In genomic region chr17:6381052-6381451, GRCh38 we compare ENCODE assay signal across 38 cellular contexts. TPM values are rescaled to one million over a fixed set of nuclear protein-coding genes. Genes with fewer than 3 reads are reported as not detected.
DNase-seq lines count a peak whose midpoint lies in the region; ATAC-seq, FAIRE-seq and TF ChIP-seq lines count a peak whose summit lies in the region.
"Had no signal": no experiment of that assay in that cellular context is flagged by ENCODE, and none has a peak within 500 bp of the region (broad histone marks: within the 10 kb centered on the region; RNA-seq: fewer than 3 reads in every experiment).

No MANE protein-coding gene starts in this region.

- no peaks in the 10 kb centered on the region for H3K79me2 ChIP-seq in SK-N-SH (ENCODE audit: insufficient read depth)
- no peaks in the 10 kb centered on the region for H3K79me2 ChIP-seq in PC-3 (ENCODE audit: low read length)
- H3K79me2 ChIP-seq: hepatocyte had no signal

- DNase-seq in SK-N-SH (no peak), PC-3 (peak; percentile 77), bronchial epithelial cell (ENCODE audit: low read depth) (peak; percentile 16), NCI-H2227 (lab: John Stamatoyannopoulos, UW; ENCODE audit: unreplicated experiment) (no peak), coronary artery (ENCODE audit: low spot score) (no peak)
- DNase-seq in stimulated activated CD4-positive, alpha-beta T cell treated with anti-CD3 and anti-CD28 coated beads, Interleukin-4, amount 100 ng/mL, for 24 hours, result no peak
- DNase-seq: activated CD4-positive, alpha-beta T cell treated with anti-CD3 and anti-CD28 coated beads, Interleukin-2, amount 50 U/mL, for 48 hours; activated naive CD4-positive, alpha-beta T cell treated with anti-CD3 and anti-CD28 coated beads for 36 hours; adrenal gland; AML-193; body of pancreas; CD4-positive, CD25-positive, alpha-beta regulatory T cell; cerebellar nuclear complex; H7; Kasumi-1; left colon; NCI-H1436 treated with DMSO at 0.1 percent for 48 hours; NCI-H2081 treated with DMSO at 0.1 percent for 48 hours; NCI-H446 treated with DMSO at 0.1 percent for 48 hours; NCI-H82; pancreas; retina; small intestine; stimulated activated naive CD4-positive, alpha-beta T cell; T-helper 17 cell; upper lobe of left lung had no signal

- H4K20me1 ChIP-seq in SK-N-SH (ENCODE audit: insufficient read depth) (no peaks in the 10 kb centered on the region), PC-3 (ENCODE audit: low read length) (no peaks in the 10 kb centered on the region)

- H2AFZ ChIP-seq in SK-N-SH (ENCODE audit: low read depth) (no peak overlapping the region), PC-3 (ENCODE audit: low read length) (no peak overlapping the region)
- H2AFZ ChIP-seq: hepatocyte had no signal

- H3K4me3 ChIP-seq in SK-N-SH (ENCODE audit: low read depth in 2 of 2, low read length in 1 of 2), result no peak overlapping the region
- no peak overlapping the region for H3K4me3 ChIP-seq in PC-3 (ENCODE audit: low read length)
- H3K4me3 ChIP-seq in bronchial epithelial cell (ENCODE audit: low read depth, low read length), result no peak overlapping the region
- no peak overlapping the region for H3K4me3 ChIP-seq in coronary artery
- H3K4me3 ChIP-seq: adrenal gland, body of pancreas, esophagus muscularis mucosa, gastroesophageal sphincter, hepatocyte, pancreas, suprapubic skin, upper lobe of left lung had no signal

- H3K4me1 ChIP-seq in SK-N-SH (ENCODE audit: control insufficient read depth in 1 of 2, insufficient read depth in 2 of 2, low read depth in 1 of 2, low read length in 1 of 2) (no peaks in the 10 kb centered on the region), PC-3 (ENCODE audit: insufficient read depth, low read length) (peaks cover 24% of the 10 kb centered on the region)
- H3K4me1 ChIP-seq: adrenal gland, body of pancreas, esophagus muscularis mucosa, gastroesophageal sphincter, pancreas, suprapubic skin, upper lobe of left lung had no signal

- FAIRE-seq in bronchial epithelial cell (lab: Jason Lieb, UNC), result no peak
- FAIRE-seq: D721Med, GM12891, pancreas, small intestine had no signal

- H3K36me3 ChIP-seq in SK-N-SH (replicated peaks in 1 of 2; ENCODE audit: control insufficient read depth in 1 of 2, insufficient read depth in 2 of 2, low read length in 1 of 2) (no peaks in the 10 kb centered on the region), PC-3 (ENCODE audit: low read depth, low read length) (no peaks in the 10 kb centered on the region), bronchial epithelial cell (ENCODE audit: control insufficient read depth, insufficient read depth, low read length) (no peaks in the 10 kb centered on the region)
- H3K36me3 ChIP-seq: adrenal gland, esophagus muscularis mucosa, gastroesophageal sphincter, pancreas, suprapubic skin, upper lobe of left lung had no signal

- H3K9me2 ChIP-seq in SK-N-SH (no peaks in the 10 kb centered on the region), PC-3 (replicated peaks; ENCODE audit: low read length) (no peaks in the 10 kb centered on the region)

- H3K9me3 ChIP-seq in SK-N-SH (no peaks in the 10 kb centered on the region), PC-3 (ENCODE audit: low read length) (no peaks in the 10 kb centered on the region)
- H3K9me3 ChIP-seq: adrenal gland, body of pancreas, pancreas, suprapubic skin, upper lobe of left lung had no signal

- TF ChIP-seq EP300 in SK-N-SH (IDR thresholded peaks at IDR 0.05; ENCODE audit: borderline replicate concordance in 1 of 2, low read depth in 1 of 2, low read length in 1 of 2), result no peak

- POLR2A ChIA-PET in SK-N-SH (lab: Yijun Ruan, JAX) (no interaction called here), PC-3 (lab: Charles Lee; ENCODE audit: unreplicated experiment) (interaction anchor here (0.6 kb wide), 1 partner anchor 16 kb away, joined by 5 read pairs; no protein-coding TSS in a partner anchor)

- H3K27me3 ChIP-seq in SK-N-SH (ENCODE audit: insufficient read depth), result peaks cover 17% of the 10 kb centered on the region; the same call in 1 of the 2 replicates
- H3K27me3 ChIP-seq in PC-3 (ENCODE audit: low read length), result no peaks in the 10 kb centered on the region
- no peaks in the 10 kb centered on the region for H3K27me3 ChIP-seq in bronchial epithelial cell (ENCODE audit: control insufficient read depth, insufficient read depth, low read length)
- H3K27me3 ChIP-seq: adrenal gland, body of pancreas, hepatocyte, upper lobe of left lung had no signal

- H3K9ac ChIP-seq in SK-N-SH, result no peak overlapping the region
- no peak overlapping the region for H3K9ac ChIP-seq in PC-3 (ENCODE audit: low read length)

- H3K27ac ChIP-seq in SK-N-SH (ENCODE audit: low read depth in 2 of 2, low read length in 1 of 2) (0 out of 4 replicates have a peak overlapping the region, but pooled peaks of 1 of the 2 experiments have one; percentile 20), PC-3 (ENCODE audit: low read length) (peak overlapping the region; percentile 49), coronary artery (no peak overlapping the region)
- H3K27ac ChIP-seq: 22Rv1, adrenal gland, body of pancreas, esophagus muscularis mucosa, gastroesophageal sphincter, hepatocyte, pancreas, suprapubic skin, upper lobe of left lung had no signal

- CTCF ChIA-PET in SK-N-SH (lab: Yijun Ruan, JAX) (no interaction called here), PC-3 (lab: Charles Lee) (no interaction called here)

- ATAC-seq in SK-N-SH treated with all-trans-retinoic acid at 6 μM for 48 hours (no peak), PC-3 (peak; percentile 82), HG03045 (IDR thresholded peaks at IDR 0.05; ENCODE audit: unreplicated experiment) (no peak)
- ATAC-seq: activated CD4-positive, CD25-positive, alpha-beta regulatory T cell treated with anti-CD3 and anti-CD28 coated beads, Interleukin-2, amount 50 U/mL, for 24 hours; body of pancreas; gastroesophageal sphincter; left colon; pancreas; T-helper 17 cell had no signal

- intact Hi-C loops in PC-3 (cut with micrococcal nuclease), result no loop called here

- peaks cover 8% of the 10 kb centered on the region for H3F3A ChIP-seq in SK-N-SH (replicated peaks; ENCODE audit: insufficient read depth)
- no peaks in the 10 kb centered on the region for H3F3A ChIP-seq in PC-3 (ENCODE audit: low read length, unreplicated experiment)

- no peak for TF ChIP-seq RAD21 in SK-N-SH (IDR thresholded peaks at IDR 0.05; ENCODE audit: low read length)

- 20% methylated on average over 4 of the region's 4 CpGs for WGBS in SK-N-SH (ENCODE audit: low lambda C conversion rate)

- TF ChIP-seq CTCF in SK-N-SH (IDR thresholded peaks at IDR 0.05) (no peak), PC-3 (conservative IDR thresholded peaks at IDR 0.05; ENCODE audit: low read depth, low read length) (no peak), bronchial epithelial cell (IDR thresholded peaks at IDR 0.05; ENCODE audit: insufficient read depth, low read length, severe bottlenecking) (no peak), coronary artery (IDR thresholded peaks at IDR 0.05) (no peak)

- peak overlapping the region; percentile 36; the same call in 1 of the 2 replicates for H3K4me2 ChIP-seq in SK-N-SH
- peak overlapping the region; percentile 59 for H3K4me2 ChIP-seq in PC-3 (ENCODE audit: low read length)
- H3K4me2 ChIP-seq: hepatocyte had no signal

- BruUV-seq in PC-3 (replicated peaks; lab: Mats Ljungman, UMichigan), result no TSS peak

TF ChIP-seq in SK-N-SH, 30 proteins besides CTCF, POLR2A, EP300 and RAD21 (continues in another document):
- TF ChIP-seq USF2 (IDR thresholded peaks at IDR 0.05; ENCODE audit: borderline replicate concordance, low read depth, low read length) (no peak), JUND (IDR thresholded peaks at IDR 0.05) (peak; percentile 12; the same call in 1 of the 2 replicates), TCF12 (IDR thresholded peaks at IDR 0.05) (peak; percentile 56)
- TF ChIP-seq, protein P1, sequence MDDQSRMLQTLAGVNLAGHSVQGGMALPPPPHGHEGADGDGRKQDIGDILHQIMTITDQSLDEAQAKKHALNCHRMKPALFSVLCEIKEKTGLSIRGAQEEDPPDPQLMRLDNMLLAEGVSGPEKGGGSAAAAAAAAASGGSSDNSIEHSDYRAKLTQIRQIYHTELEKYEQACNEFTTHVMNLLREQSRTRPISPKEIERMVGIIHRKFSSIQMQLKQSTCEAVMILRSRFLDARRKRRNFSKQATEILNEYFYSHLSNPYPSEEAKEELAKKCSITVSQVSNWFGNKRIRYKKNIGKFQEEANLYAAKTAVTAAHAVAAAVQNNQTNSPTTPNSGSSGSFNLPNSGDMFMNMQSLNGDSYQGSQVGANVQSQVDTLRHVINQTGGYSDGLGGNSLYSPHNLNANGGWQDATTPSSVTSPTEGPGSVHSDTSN (IDR thresholded peaks at IDR 0.05), result peak; percentile 51; the same call in 1 of the 2 replicates

TF ChIP-seq in SK-N-SH treated with all-trans-retinoic acid at 6 μM for 48 hours, 23 proteins besides CTCF, POLR2A, EP300 and RAD21 (continues in another document):
- no peak for TF ChIP-seq ZNF70 (CRISPR knock-in tag; IDR thresholded peaks at IDR 0.05)
- TF ChIP-seq CSRNP3 (CRISPR knock-in tag; IDR thresholded peaks at IDR 0.05), result no peak
- no peak for TF ChIP-seq TOX (CRISPR knock-in tag; IDR thresholded peaks at IDR 0.05; ENCODE audit: borderline replicate concordance)
- no peak for TF ChIP-seq BACH2 (CRISPR knock-in tag; IDR thresholded peaks at IDR 0.05; ENCODE audit: borderline replicate concordance)

RNA-seq across cellular contexts. Expression of gene AIPL1, which starts 53.9 kb away (rescaled TPM):
- polyA plus RNA-seq in SK-N-SH (2012; rRNA removed), result not detected in 2 replicates
- not detected in 2 replicates for polyA plus RNA-seq in SK-N-SH (2012; cell fraction: cytosol; rRNA removed)
- polyA plus RNA-seq in SK-N-SH (2012; cell fraction: nucleus; rRNA removed), result not detected in 2 replicates
- total RNA-seq in PC-3 (2014; rRNA removed) (not detected in 2 replicates), bronchial epithelial cell (under 0.01 TPM in 1 of 2 replicates, not detected in the other)
- total RNA-seq: activated naive CD4-positive, alpha-beta T cell treated with anti-CD3 and anti-CD28 coated beads for 36 hours; adrenal gland; body of pancreas; CD4-positive, CD25-positive, alpha-beta regulatory T cell; dermis microvascular lymphatic vessel endothelial cell; esophagus muscularis mucosa; gastroesophageal sphincter; hepatocyte; left colon; pancreas; suprapubic skin; T-helper 17 cell; upper lobe of left lung had no signal
- polyA plus RNA-seq: adrenal gland; CD4-positive, CD25-positive, alpha-beta regulatory T cell; hepatocyte; neural cell; small intestine had no signal

Comparison
In these comparisons a context has a peak if more than half of its experiments do, and no peak if none do; other contexts are left out.
1. DNase-seq: peak in PC-3 (single experiment) and bronchial epithelial cell (single experiment); none in SK-N-SH (single experiment), stimulated activated CD4-positive, alpha-beta T cell treated with anti-CD3 and anti-CD28 coated beads, Interleukin-4, amount 100 ng/mL, for 24 hours (single experiment), NCI-H2227 (single experiment) and coronary artery (single experiment).